Comparison of ENCODE assay signal across 12 cellular contexts in genomic region chr5:141515141-141515540, GRCh38. TPM values are rescaled to one million over a fixed set of nuclear protein-coding genes. Genes with fewer than 3 reads are reported as not detected.
DNase-seq lines count a peak whose midpoint lies in the region; ATAC-seq and TF ChIP-seq lines count a peak whose summit lies in the region.
"Had no signal": no experiment of that assay in that cellular context is flagged by ENCODE, and none has a peak within 500 bp of the region (broad histone marks: within the 10 kb centered on the region; RNA-seq: fewer than 3 reads in every experiment).

No MANE protein-coding gene starts in this region.

- H3K36me3 Mint-ChIP-seq in natural killer cell = peaks cover 15% of the 10 kb centered on the region

- TF ChIP-seq CTCF in AG04450 (IDR thresholded peaks at IDR 0.05; ENCODE audit: low read depth, low read length) = no peak
- no peak for TF ChIP-seq CTCF in dorsolateral prefrontal cortex (IDR thresholded peaks at IDR 0.05 in 54 of 56, conservative IDR thresholded peaks at IDR 0.05 in 2 of 56; ENCODE audit: low read depth in 1 of 56, partially characterized antibody in 56 of 56)
- TF ChIP-seq CTCF in natural killer cell (IDR thresholded peaks at IDR 0.05) = no peak

- no peaks in the 10 kb centered on the region for H3K79me2 ChIP-seq in Karpas-422 (ENCODE audit: low read length)

- H2AFZ ChIP-seq in Karpas-422 (ENCODE audit: low read length) = no peak overlapping the region

- ATAC-seq in natural killer cell = no peak
- ATAC-seq: stimulated activated naive CD8-positive, alpha-beta T cell treated with anti-CD3 and anti-CD28 coated beads, Interleukin-15, amount 100 ng/mL, for 72 hours had no signal

- intact Hi-C loops in dorsolateral prefrontal cortex (cut with DNase I) = loop anchor here in 1 of 2 donors (2.0 kb wide), 1 partner anchor 46 kb away; no protein-coding TSS in a partner anchor
- intact Hi-C loops in natural killer cell (cut with micrococcal nuclease) = no loop called here
- intact Hi-C loops in head of caudate nucleus (cut with DNase I) = no loop called here

- no peaks in the 10 kb centered on the region for H3K9me3 ChIP-seq in AG04450 (ENCODE audit: control insufficient read depth, insufficient read depth, low read length)
- H3K9me3 ChIP-seq in Karpas-422 (ENCODE audit: low read length) = no peaks in the 10 kb centered on the region

- in situ Hi-C loops in KBM-7 (cut with MboI; ENCODE audit: low pct_unique_long_range_greater_than_20kb, low sequenced_read_pairs) = no loop called here

- peak overlapping the region; percentile 74 to 82 for H3K27ac Mint-ChIP-seq in natural killer cell
- H3K27ac Mint-ChIP-seq: stimulated activated naive CD8-positive, alpha-beta T cell treated with anti-CD3 and anti-CD28 coated beads, Interleukin-15, amount 100 ng/mL, for 72 hours had no signal

- H3K4me3 ChIP-seq in AG04450 (ENCODE audit: low read depth, low read length) = no peak overlapping the region
- H3K4me3 ChIP-seq in Karpas-422 (ENCODE audit: low read length) = peak overlapping the region; percentile 19; the same call in 1 of the 2 replicates
- peak overlapping the region in 1 of 59 donors; percentile 69 for H3K4me3 ChIP-seq in dorsolateral prefrontal cortex

- no peaks in the 10 kb centered on the region for H3K9me3 Mint-ChIP-seq in natural killer cell
- H3K9me3 Mint-ChIP-seq: stimulated activated naive CD8-positive, alpha-beta T cell treated with anti-CD3 and anti-CD28 coated beads, Interleukin-15, amount 100 ng/mL, for 72 hours had no signal

- no peaks in the 10 kb centered on the region for H3K9me2 ChIP-seq in Karpas-422 (replicated peaks; ENCODE audit: insufficient read depth, low read length)

- peaks cover 28% of the 10 kb centered on the region for H3K36me3 ChIP-seq in Karpas-422 (ENCODE audit: insufficient read depth, low read length)

- POLR2A ChIA-PET in AG04450 (lab: Yijun Ruan, JAX) = interaction anchor here (0.7 to 2.6 kb wide), 2 partner anchors 39 to 43 kb away, joined by 3 to 16 read pairs; partner anchors contain the start of gene PCDHGC3

- H3K27ac ChIP-seq in AG04450 (ENCODE audit: low read depth, low read length) (peak overlapping the region; percentile 93), Karpas-422 (ENCODE audit: low read length) (peak overlapping the region; percentile 100), dorsolateral prefrontal cortex (peak overlapping the region in 56 of 59 donors; percentile 58 to 99 (median 93))
- H3K27ac ChIP-seq: KMS-11 had no signal

- H3K9ac ChIP-seq in Karpas-422 (ENCODE audit: low read length) = peak overlapping the region; percentile 87
- H3K9ac ChIP-seq: KMS-11 had no signal

- DNase-seq in AG04450 (ENCODE audit: low read depth, low spot score) = no peak
- peak; percentile 85 for DNase-seq in Karpas-422
- DNase-seq in dorsolateral prefrontal cortex = no peak
- no peak for DNase-seq in natural killer cell
- no peak for DNase-seq in GM19238 (ENCODE audit: insufficient read length, low spot score)
- DNase-seq in KBM-7 = no peak
- no peak for DNase-seq in NCI-H2171 treated with DMSO at 0.1 percent for 48 hours (lab: John Stamatoyannopoulos, UW)
- no peak for DNase-seq in head of caudate nucleus
- DNase-seq: COR-L47; NCI-H774; stimulated activated naive CD8-positive, alpha-beta T cell treated with anti-CD3 and anti-CD28 coated beads, Interleukin-15, amount 100 ng/mL, for 72 hours had no signal

- H3K4me1 Mint-ChIP-seq in natural killer cell = peaks cover 61 to 62% of the 10 kb centered on the region in 2 donors

- peak overlapping the region; percentile 59 for H3K4me2 ChIP-seq in Karpas-422 (ENCODE audit: low read depth, low read length, poor library complexity, severe bottlenecking)
- H3K4me2 ChIP-seq: KMS-11 had no signal

- H4K20me1 ChIP-seq in Karpas-422 (ENCODE audit: insufficient read depth, low read depth, low read length) = no peaks in the 10 kb centered on the region

- CTCF ChIA-PET in AG04450 (lab: Charles Lee) = interaction anchor here (0.5 to 11.7 kb wide), 7 partner anchors 8 to 1727 kb away, joined by 3 to 165 read pairs (median 3); partner anchors contain the start of gene PCDHGB7

- H3K4me3 Mint-ChIP-seq in natural killer cell = peak overlapping the region; percentile 65

- no peaks in the 10 kb centered on the region for H3K27me3 ChIP-seq in AG04450 (ENCODE audit: control insufficient read depth, insufficient read depth, low read length)
- H3K27me3 ChIP-seq in Karpas-422 (ENCODE audit: low read length) = no peaks in the 10 kb centered on the region
- H3K27me3 ChIP-seq in dorsolateral prefrontal cortex = peaks cover 0 to 29% (median 0%) of the 10 kb centered on the region in 45 donors

- H3K4me1 ChIP-seq in Karpas-422 (ENCODE audit: low read length) = peaks cover 100% of the 10 kb centered on the region

- H3K27me3 Mint-ChIP-seq in natural killer cell (ENCODE audit: low read depth in 2 of 2) = no peaks in the 10 kb centered on the region
- H3K27me3 Mint-ChIP-seq: stimulated activated naive CD8-positive, alpha-beta T cell treated with anti-CD3 and anti-CD28 coated beads, Interleukin-15, amount 100 ng/mL, for 72 hours had no signal

RNA-seq across cellular contexts. Expression of gene PCDHGC5, which starts 26.3 kb away (rescaled TPM):
- 2.4 and 2.5 TPM in 2 replicates for polyA plus RNA-seq in AG04450 (2011; rRNA removed)
- polyA minus RNA-seq in AG04450 (2011; rRNA and poly(A)+ RNA removed) = 9.0 and 11.2 TPM in 2 replicates
- total RNA-seq in Karpas-422 (2014; rRNA removed; shearing (Covaris generic); ENCODE audit: low replicate concordance) = 5.1 and 5.8 TPM in 2 replicates
- total RNA-seq in dorsolateral prefrontal cortex = 10 to 100 TPM; 21.8 to 82.1 (median 50.7) TPM
- total RNA-seq in natural killer cell = under 1 TPM; 0.31 to 0.97 (median 0.50) TPM

RNA-seq across cellular contexts. Expression of gene PCDHGC4, which starts 30.3 kb away (rescaled TPM):
- polyA plus RNA-seq in AG04450 (2011; rRNA removed) = 0.46 and 0.83 TPM in 2 replicates
- 6.0 and 7.6 TPM in 2 replicates for polyA minus RNA-seq in AG04450 (2011; rRNA and poly(A)+ RNA removed)
- total RNA-seq in Karpas-422 (2014; rRNA removed; shearing (Covaris generic); ENCODE audit: low replicate concordance) = 7.0 and 11.8 TPM in 2 replicates
- total RNA-seq in dorsolateral prefrontal cortex = 10 to 100 TPM in 118 of 120 experiments, 1 to 10 TPM in 2; 9.0 to 35.3 (median 19.4) TPM
- under 1 TPM; 0.31 to 0.84 (median 0.45) TPM for total RNA-seq in natural killer cell

RNA-seq across cellular contexts. Expression of gene PCDHGC3, which starts 39.4 kb away (rescaled TPM):
- 47.4 and 61.1 TPM in 2 replicates for polyA plus RNA-seq in AG04450 (2011; rRNA removed)
- polyA minus RNA-seq in AG04450 (2011; rRNA and poly(A)+ RNA removed) = 42.2 and 53.8 TPM in 2 replicates
- 61.3 and 75.2 TPM in 2 replicates for total RNA-seq in Karpas-422 (2014; rRNA removed; shearing (Covaris generic); ENCODE audit: low replicate concordance)
- 100 to 1,000 TPM in 119 of 120 experiments, 10 to 100 TPM in 1; 96.7 to 415 (median 161) TPM for total RNA-seq in dorsolateral prefrontal cortex
- 1 to 10 TPM in 1 of 3 donors, under 1 TPM in 2; 0.68 to 1.5 (median 0.75) TPM for total RNA-seq in natural killer cell

Comparison
In these comparisons a context has a peak if more than half of its experiments do, and no peak if none do; other contexts are left out.
1. RNA of gene PCDHGC3, which starts 39.4 kb away (total RNA-seq): 96.7 to 415 TPM in dorsolateral prefrontal cortex and 61.3 to 75.2 TPM in Karpas-422; 0.68 to 1.5 TPM in natural killer cell; every median in the first group is over 10 times any median in the second.
2. Peak in every context shown above with its lines, with median percentiles within 50 percentile points of each other: H3K27ac ChIP-seq.